ENCODE assay signal across 25 cellular contexts in the genomic region with DNA sequence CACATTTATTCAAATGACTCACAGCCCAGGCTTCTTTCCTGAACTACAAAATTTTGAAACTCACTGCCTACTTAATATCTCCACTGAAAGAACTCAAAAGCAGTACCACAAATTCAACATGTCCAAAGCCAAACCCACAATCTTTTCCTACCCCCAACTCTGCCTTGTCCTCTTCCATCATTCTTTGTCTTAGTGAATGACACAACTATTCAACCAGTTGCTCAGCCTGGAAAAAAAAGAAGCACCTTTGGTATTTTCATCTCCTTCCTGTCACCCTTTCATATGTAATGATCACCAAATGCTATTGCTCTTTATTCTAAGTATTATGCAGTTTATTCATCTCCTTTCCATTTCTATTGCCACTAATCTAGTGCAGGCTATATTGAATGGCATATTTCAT.
"Had no signal": no experiment of that assay in that cellular context is flagged by ENCODE, and none has a peak within 500 bp of the region (broad histone marks: within the 10 kb centered on the region; RNA-seq: fewer than 3 reads in every experiment).

No MANE protein-coding gene starts in this region.

- H3K9me3 ChIP-seq: ascending aorta, left ventricle myocardium inferior, mucosa of descending colon, spleen, tibial nerve had no signal

- H3K4me3 Mint-ChIP-seq: activated naive CD8-positive, alpha-beta T cell treated with anti-CD3 and anti-CD28 coated beads for 36 hours; activated T-cell treated with anti-CD3 and anti-CD28 coated beads, Interleukin-2, amount 50 U/mL, for 72 hours; natural killer cell treated with Interleukin-12 subunit alpha and Interleukin-12 subunit beta and Interleukin-15 and Interleukin-18, amount 100 ng/mL, for 72 hours; T-helper 1 cell treated with Interleukin-12 subunit alpha and Interleukin-12 subunit beta and Interleukin-4 antibody, amounts not matched to agents 30 μg/mL and 1 μg/mL, for 36 hours had no signal

- H3K36me3 Mint-ChIP-seq: activated naive CD8-positive, alpha-beta T cell treated with anti-CD3 and anti-CD28 coated beads for 36 hours; natural killer cell treated with Interleukin-12 subunit alpha and Interleukin-12 subunit beta and Interleukin-15 and Interleukin-18, amount 100 ng/mL, for 72 hours had no signal

- ATAC-seq: activated T-cell treated with anti-CD3 and anti-CD28 coated beads, Interleukin-2, amount 50 U/mL, for 72 hours; esophagus mucosa; mucosa of descending colon; natural killer cell treated with Interleukin-12 subunit alpha and Interleukin-12 subunit beta and Interleukin-15 and Interleukin-18, amount 100 ng/mL, for 72 hours; right cardiac atrium had no signal

- H3K27me3 ChIP-seq: ascending aorta, spleen, tibial nerve had no signal

- H3K27ac Mint-ChIP-seq: activated naive CD8-positive, alpha-beta T cell treated with anti-CD3 and anti-CD28 coated beads for 36 hours; activated T-cell treated with anti-CD3 and anti-CD28 coated beads, Interleukin-2, amount 50 U/mL, for 72 hours; natural killer cell treated with Interleukin-12 subunit alpha and Interleukin-12 subunit beta and Interleukin-15 and Interleukin-18, amount 100 ng/mL, for 72 hours; T-helper 1 cell treated with Interleukin-12 subunit alpha and Interleukin-12 subunit beta and Interleukin-4 antibody, amounts not matched to agents 30 μg/mL and 1 μg/mL, for 36 hours had no signal

- DNase-seq: activated CD4-positive, alpha-beta T cell treated with anti-CD3 and anti-CD28 coated beads for 4 hours; activated CD4-positive, alpha-beta T cell treated with anti-CD3 and anti-CD28 coated beads, Interleukin-2, amount 50 U/mL, for 4 hours; activated effector memory CD4-positive, alpha-beta T cell treated with Interleukin-2 at 50 U/mL for 16 hours; activated naive CD4-positive, alpha-beta T cell treated with Interleukin-2 at 50 U/mL for 16 hours; activated naive CD8-positive, alpha-beta T cell treated with anti-CD3 and anti-CD28 coated beads for 36 hours; activated T-cell treated with anti-CD3 and anti-CD28 coated beads for 4 hours; activated T-cell treated with anti-CD3 and anti-CD28 coated beads, Interleukin-2, amount 50 U/mL, for 72 hours; caudate nucleus; foreskin fibroblast; head of caudate nucleus; hypothalamus; left ventricle myocardium inferior; mucosa of descending colon; posterior cingulate gyrus; right cardiac atrium; spleen; stimulated activated naive CD4-positive, alpha-beta T cell; T-helper 9 cell had no signal

- H3K4me1 ChIP-seq: ascending aorta, left ventricle myocardium inferior, spleen, tibial nerve had no signal

- H3K4me3 ChIP-seq: ascending aorta, left ventricle myocardium inferior, lung, mucosa of descending colon, spleen, tibial nerve had no signal

- H3K36me3 ChIP-seq: ascending aorta, left ventricle myocardium inferior, spleen, tibial nerve had no signal

- H3K9me3 Mint-ChIP-seq: activated naive CD8-positive, alpha-beta T cell treated with anti-CD3 and anti-CD28 coated beads for 36 hours; activated T-cell treated with anti-CD3 and anti-CD28 coated beads, Interleukin-2, amount 50 U/mL, for 72 hours; T-helper 1 cell treated with Interleukin-12 subunit alpha and Interleukin-12 subunit beta and Interleukin-4 antibody, amounts not matched to agents 30 μg/mL and 1 μg/mL, for 36 hours had no signal

- H3K27me3 Mint-ChIP-seq: natural killer cell treated with Interleukin-12 subunit alpha and Interleukin-12 subunit beta and Interleukin-15 and Interleukin-18, amount 100 ng/mL, for 72 hours had no signal

- FAIRE-seq: islet of Langerhans had no signal

- H3K27ac ChIP-seq: ascending aorta, left ventricle myocardium inferior, spleen, tibial nerve had no signal
